Comparison of ENCODE assay signal across 7 cellular contexts in the genomic region with DNA sequence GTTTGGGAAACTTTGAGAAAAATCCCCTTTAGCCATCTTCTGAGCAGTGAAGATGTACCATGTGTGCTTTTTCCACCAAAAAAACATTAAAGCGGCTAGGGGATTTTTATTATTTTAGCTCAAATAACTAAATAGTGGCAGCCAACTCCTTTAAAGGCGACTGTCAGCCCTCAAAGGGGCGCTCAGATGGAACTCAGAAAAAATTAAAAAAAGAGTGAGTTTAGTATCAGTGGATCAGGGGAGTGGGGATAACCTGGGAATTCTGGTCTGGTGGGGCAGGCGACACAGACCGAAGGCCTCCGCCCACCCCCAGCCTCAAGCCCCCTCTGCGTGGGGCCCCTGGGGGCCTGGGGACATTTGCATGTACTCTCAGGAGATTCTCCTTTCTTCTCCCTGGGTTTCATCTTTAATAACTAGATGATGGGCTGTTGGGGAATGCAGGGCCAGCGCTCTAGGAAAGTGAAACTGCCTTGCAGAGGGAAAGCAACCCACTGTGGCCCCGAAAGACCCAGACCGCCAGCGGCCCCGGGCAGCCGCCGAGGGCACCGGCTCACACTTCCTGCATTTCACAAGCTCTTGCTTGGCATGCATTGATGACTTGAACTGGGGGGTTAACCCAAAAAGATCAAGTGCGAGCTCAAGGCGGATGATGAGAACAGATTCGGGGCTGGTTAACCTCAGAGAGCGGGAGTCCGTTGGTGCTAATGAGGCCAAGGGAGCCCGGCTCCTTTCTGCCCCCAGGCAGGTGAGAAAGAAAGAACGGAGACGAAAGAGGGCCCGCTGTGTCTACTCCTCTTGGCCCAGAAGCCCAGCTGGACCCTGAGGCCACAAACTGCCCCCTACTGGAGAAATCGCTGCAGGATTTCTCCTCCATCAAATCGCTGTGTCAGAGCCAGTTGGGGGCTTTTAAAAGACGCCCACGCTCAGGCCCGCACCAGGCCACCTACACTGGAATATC. TPM values are rescaled to one million over a fixed set of nuclear protein-coding genes. Genes with fewer than 3 reads are reported as not detected.
DNase-seq lines count a peak whose midpoint lies in the region; ATAC-seq lines count a peak whose summit lies in the region.

No MANE protein-coding gene starts in this region.

- no peaks in the 10 kb centered on the region for H3K27me3 Mint-ChIP-seq in T-helper 1 cell treated with Interleukin-12 subunit alpha and Interleukin-12 subunit beta and Interleukin-4 antibody, amounts not matched to agents 30 μg/mL and 1 μg/mL, for 36 hours (ENCODE audit: low read depth)
- no peaks in the 10 kb centered on the region for H3K27me3 Mint-ChIP-seq in natural killer cell treated with Interleukin-12 subunit alpha and Interleukin-12 subunit beta and Interleukin-15 and Interleukin-18, amount 100 ng/mL, for 72 hours

- DNase-seq in dermis blood vessel endothelial cell = peak; percentile 19
- DNase-seq in natural killer cell treated with Interleukin-12 subunit alpha and Interleukin-12 subunit beta and Interleukin-15 and Interleukin-18, amount 100 ng/mL, for 72 hours (ENCODE audit: low spot score) = peak; percentile 93
- no peak for DNase-seq in globus pallidus (ENCODE audit: low spot score)
- DNase-seq in NCI-H128 (lab: John Stamatoyannopoulos, UW; ENCODE audit: unreplicated experiment) = no peak

- H3K36me3 Mint-ChIP-seq in T-helper 1 cell treated with Interleukin-12 subunit alpha and Interleukin-12 subunit beta and Interleukin-4 antibody, amounts not matched to agents 30 μg/mL and 1 μg/mL, for 36 hours (ENCODE audit: low read depth) = peaks cover 6% of the 10 kb centered on the region
- peaks cover 23% of the 10 kb centered on the region for H3K36me3 Mint-ChIP-seq in natural killer cell treated with Interleukin-12 subunit alpha and Interleukin-12 subunit beta and Interleukin-15 and Interleukin-18, amount 100 ng/mL, for 72 hours

- peaks cover 20% of the 10 kb centered on the region for H3K9me3 Mint-ChIP-seq in T-helper 1 cell treated with Interleukin-12 subunit alpha and Interleukin-12 subunit beta and Interleukin-4 antibody, amounts not matched to agents 30 μg/mL and 1 μg/mL, for 36 hours
- H3K9me3 Mint-ChIP-seq in natural killer cell treated with Interleukin-12 subunit alpha and Interleukin-12 subunit beta and Interleukin-15 and Interleukin-18, amount 100 ng/mL, for 72 hours = peaks cover 9% of the 10 kb centered on the region

- H3K4me3 Mint-ChIP-seq in T-helper 1 cell treated with Interleukin-12 subunit alpha and Interleukin-12 subunit beta and Interleukin-4 antibody, amounts not matched to agents 30 μg/mL and 1 μg/mL, for 36 hours = peak overlapping the region; percentile 87
- peak overlapping the region; percentile 90 for H3K4me3 Mint-ChIP-seq in natural killer cell treated with Interleukin-12 subunit alpha and Interleukin-12 subunit beta and Interleukin-15 and Interleukin-18, amount 100 ng/mL, for 72 hours

- H3K27ac Mint-ChIP-seq in T-helper 1 cell treated with Interleukin-12 subunit alpha and Interleukin-12 subunit beta and Interleukin-4 antibody, amounts not matched to agents 30 μg/mL and 1 μg/mL, for 36 hours = peak overlapping the region; percentile 94
- peak overlapping the region; percentile 96 to 99 for H3K27ac Mint-ChIP-seq in natural killer cell treated with Interleukin-12 subunit alpha and Interleukin-12 subunit beta and Interleukin-15 and Interleukin-18, amount 100 ng/mL, for 72 hours

- ATAC-seq in GM18868 (IDR thresholded peaks at IDR 0.05; ENCODE audit: unreplicated experiment) (peak; percentile 47), HG02870 (IDR thresholded peaks at IDR 0.05; ENCODE audit: unreplicated experiment) (peak; percentile 28)
- ATAC-seq in natural killer cell treated with Interleukin-12 subunit alpha and Interleukin-12 subunit beta and Interleukin-15 and Interleukin-18, amount 100 ng/mL, for 72 hours = peak; percentile 89 to 94

- peaks cover 32% of the 10 kb centered on the region for H3K4me1 Mint-ChIP-seq in T-helper 1 cell treated with Interleukin-12 subunit alpha and Interleukin-12 subunit beta and Interleukin-4 antibody, amounts not matched to agents 30 μg/mL and 1 μg/mL, for 36 hours (ENCODE audit: low read depth)
- H3K4me1 Mint-ChIP-seq in natural killer cell treated with Interleukin-12 subunit alpha and Interleukin-12 subunit beta and Interleukin-15 and Interleukin-18, amount 100 ng/mL, for 72 hours (ENCODE audit: low read depth in 2 of 2) = peaks cover 63 to 67% of the 10 kb centered on the region in 2 donors

RNA-seq across cellular contexts. Expression of gene BATF, which starts 7.3 kb away (rescaled TPM):
- total RNA-seq in dermis blood vessel endothelial cell = 2.0 and 3.2 TPM in 2 replicates
- 100 to 1,000 TPM; 219 to 220 TPM for total RNA-seq in natural killer cell treated with Interleukin-12 subunit alpha and Interleukin-12 subunit beta and Interleukin-15 and Interleukin-18, amount 100 ng/mL, for 72 hours

Comparison
In these comparisons a context has a peak if more than half of its experiments do, and no peak if none do; other contexts are left out.
1. ATAC-seq: peak in every context shown above with its lines; median percentile 92 in natural killer cell treated with Interleukin-12 subunit alpha and Interleukin-12 subunit beta and Interleukin-15 and Interleukin-18, amount 100 ng/mL, for 72 hours; 47 in GM18868; 28 in HG02870.
2. DNase-seq: peak in dermis blood vessel endothelial cell (single experiment) and natural killer cell treated with Interleukin-12 subunit alpha and Interleukin-12 subunit beta and Interleukin-15 and Interleukin-18, amount 100 ng/mL, for 72 hours (single experiment); none in globus pallidus (single experiment) and NCI-H128 (single experiment).
3. RNA of gene BATF, which starts 7.3 kb away (total RNA-seq): 219 to 220 TPM in natural killer cell treated with Interleukin-12 subunit alpha and Interleukin-12 subunit beta and Interleukin-15 and Interleukin-18, amount 100 ng/mL, for 72 hours; 2.0 to 3.2 TPM in dermis blood vessel endothelial cell; every median in the first group is over 10 times any median in the second.